Comparison of ENCODE assay signal across 8 cellular contexts in the genomic region with DNA sequence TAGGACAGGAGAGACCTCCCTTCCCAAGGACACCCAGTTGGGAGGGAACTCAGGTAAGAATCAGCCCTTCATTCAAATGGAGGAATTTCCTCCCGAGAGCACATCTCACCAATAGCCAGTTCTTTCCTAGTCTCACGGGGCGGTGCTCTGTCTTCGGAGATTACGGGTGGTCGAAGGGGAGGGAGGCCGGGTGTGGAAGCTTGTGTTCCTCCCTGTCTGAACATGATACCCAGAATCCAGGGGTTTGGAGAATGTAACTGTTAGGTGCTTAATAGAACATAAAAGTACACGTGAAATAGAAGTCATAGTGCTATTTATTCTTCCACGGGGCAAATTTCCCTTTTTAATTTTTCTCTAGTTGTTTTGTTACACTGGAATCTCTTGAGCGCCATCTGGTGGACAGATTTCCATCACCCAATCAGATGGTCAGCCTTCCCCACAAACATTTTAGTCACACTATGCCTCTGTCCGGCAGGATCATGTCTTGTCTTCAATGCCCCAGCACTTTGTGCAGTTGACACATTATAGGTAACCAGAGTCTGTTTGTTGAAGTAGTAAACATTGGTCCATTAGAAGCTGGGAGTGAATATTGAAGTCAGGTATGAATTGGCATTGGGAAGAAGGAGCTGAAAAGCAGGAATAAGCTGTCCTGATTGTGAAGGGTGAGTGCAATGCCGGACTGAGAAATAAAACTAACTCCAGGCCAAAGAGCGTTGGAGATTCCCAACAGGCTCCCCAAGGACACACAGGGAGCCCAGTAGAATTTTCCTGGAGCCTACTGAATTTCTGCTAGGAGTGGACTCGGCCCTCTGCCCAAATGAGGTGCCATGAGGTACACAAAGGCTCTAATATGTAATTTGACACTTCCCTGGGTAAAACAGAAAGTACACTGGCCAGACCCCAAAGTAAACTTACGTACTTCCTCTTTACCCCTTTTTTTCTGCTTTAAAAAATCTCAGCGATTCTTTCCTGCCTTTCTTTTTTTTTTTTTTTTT. TPM values are rescaled to one million over a fixed set of nuclear protein-coding genes. Genes with fewer than 3 reads are reported as not detected.
DNase-seq lines count a peak whose midpoint lies in the region; ATAC-seq and TF ChIP-seq lines count a peak whose summit lies in the region.

No MANE protein-coding gene starts in this region.

- 0% methylated on average over 1 of the region's 16 CpGs; no CpG with 5 or more reads in 1 of the 2 experiments for WGBS in IMR-90 (ENCODE audit: extremely low coverage in 2 of 2, insufficient read length in 1 of 2), 2 experiments
- 13% methylated on average over 15 to 16 of the region's 16 CpGs for WGBS in esophagus squamous epithelium, 2 donors

- H2BK20ac ChIP-seq in IMR-90 (ENCODE audit: low read depth, low read length) = no peak overlapping the region

- peak overlapping the region; percentile 31; the same call in 1 of the 3 replicates for H2BK15ac ChIP-seq in IMR-90 (ENCODE audit: low read depth, low read length)

- dilution Hi-C loops in IMR-90 (cut with HindIII; ENCODE audit: low sequenced_read_pairs, unreplicated experiment) = no loop called here

- no TSS peak for BruUV-seq in A673 (replicated peaks; lab: Mats Ljungman, UMichigan)
- BruUV-seq in IMR-90 (replicated peaks; lab: Mats Ljungman, UMichigan) = no TSS peak

- H3K27ac ChIP-seq in A673 (ENCODE audit: low read depth, low read length, poor library complexity, severe bottlenecking) (no peak overlapping the region), IMR-90 (ENCODE audit: insufficient read depth, low read length) (no peak overlapping the region), esophagus squamous epithelium (peak overlapping the region in 3 of 4 donors; percentile 57 to 78 (median 66))

- peak; percentile 67 for ATAC-seq in GM18517 (IDR thresholded peaks at IDR 0.05; ENCODE audit: unreplicated experiment)
- ATAC-seq in IMR-90 (ENCODE audit: low read depth) = peak; percentile 93
- peak; percentile 40 to 56 for ATAC-seq in naive B cell (ENCODE audit: low read depth in 2 of 2)
- peak; percentile 74 to 80 for ATAC-seq in stimulated activated naive B cell treated with anti-CD40 and anti-IgM and Interleukin-4, amounts not matched to agents 10 μg/mL and 1 μg/mL and 100 μg/mL, for 72 hours (replicated peaks)

- POLR2A ChIA-PET in A673 (lab: Charles Lee; ENCODE audit: low non-redundant PET) = interaction anchor here (1.0 to 1.7 kb wide), 2 partner anchors 28 to 36 kb away, joined by 3 to 10 read pairs; partner anchors contain the start of genes PHGDH and ZNF697
- POLR2A ChIA-PET in IMR-90 (lab: Charles Lee; ENCODE audit: unreplicated experiment) = no interaction called here

- intact Hi-C loops in A673 (cut with micrococcal nuclease; ENCODE audit: unreplicated experiment) (loop anchor here (2.0 to 10.0 kb wide), 3 partner anchors 37 to 391 kb away; no protein-coding TSS in a partner anchor), IMR-90 (cut with micrococcal nuclease) (loop anchor here (1.0 kb wide), 2 partner anchors 61 to 92 kb away; no protein-coding TSS in a partner anchor), esophagus squamous epithelium (cut with DNase I) (no loop called here)

- TF ChIP-seq POLR2A in IMR-90 (IDR thresholded peaks at IDR 0.05; ENCODE audit: low read depth, low read length) (no peak), esophagus squamous epithelium (IDR thresholded peaks at IDR 0.05) (no peak)

- H3K36me3 Mint-ChIP-seq in naive B cell = no peaks in the 10 kb centered on the region
- H3K36me3 Mint-ChIP-seq in stimulated activated naive B cell treated with anti-CD40 and anti-IgM and Interleukin-4, amounts not matched to agents 10 μg/mL and 1 μg/mL and 100 μg/mL, for 72 hours = no peaks in the 10 kb centered on the region

- H3K79me1 ChIP-seq in IMR-90 (ENCODE audit: low read depth in 1 of 2, low read length in 2 of 2) = no peaks in the 10 kb centered on the region

- H3K9me3 ChIP-seq in A673 (ENCODE audit: low read depth, low read length, poor library complexity, severe bottlenecking) (no peaks in the 10 kb centered on the region), IMR-90 (ENCODE audit: control insufficient read depth, insufficient read depth, low read length) (no peaks in the 10 kb centered on the region), esophagus squamous epithelium (no peaks in the 10 kb centered on the region)

- peak overlapping the region; percentile 87 for H2AFZ ChIP-seq in IMR-90 (replicated peaks; ENCODE audit: low read length, poor library complexity)

- H3K27ac Mint-ChIP-seq in naive B cell = peak overlapping the region in 1 of 6 donors; percentile 1
- no peak overlapping the region for H3K27ac Mint-ChIP-seq in stimulated activated naive B cell treated with anti-CD40 and anti-IgM and Interleukin-4, amounts not matched to agents 10 μg/mL and 1 μg/mL and 100 μg/mL, for 72 hours

- no peak overlapping the region for H2BK5ac ChIP-seq in IMR-90 (ENCODE audit: low read depth, low read length, poor library complexity, severe bottlenecking)

- no peak overlapping the region for H3K56ac ChIP-seq in IMR-90 (ENCODE audit: extremely low read depth, insufficient read depth, low read length)

- H4K5ac ChIP-seq in IMR-90 (ENCODE audit: low read depth, low read length) = no peak overlapping the region

- TF ChIP-seq RAD21 in IMR-90 (IDR thresholded peaks at IDR 0.05; ENCODE audit: low read length) = peak; percentile 68

- peak overlapping the region; percentile 66 for H2AK9ac ChIP-seq in IMR-90 (replicated peaks; ENCODE audit: low read depth, low read length, poor library complexity)

- H3K23ac ChIP-seq in IMR-90 (ENCODE audit: low read depth, low read length) = no peak overlapping the region

- H3K9me1 ChIP-seq in IMR-90 (ENCODE audit: insufficient read depth, low read length) = no peaks in the 10 kb centered on the region

- H2AK5ac ChIP-seq in IMR-90 (ENCODE audit: low read depth, low read length) = no peak overlapping the region; the same call in 1 of the 2 replicates

- peak overlapping the region in 6 of 8 donors; percentile 38 to 79 (median 51) for H3K4me3 Mint-ChIP-seq in naive B cell
- peak overlapping the region; percentile 49 to 70 for H3K4me3 Mint-ChIP-seq in stimulated activated naive B cell treated with anti-CD40 and anti-IgM and Interleukin-4, amounts not matched to agents 10 μg/mL and 1 μg/mL and 100 μg/mL, for 72 hours

- H4K8ac ChIP-seq in IMR-90 (ENCODE audit: low read depth in 2 of 2, low read length in 2 of 2) = peak overlapping the region in 1 of 2 experiments; percentile 22; a peak in 1 of 4 replicates

- H3K36me3 ChIP-seq in A673 (ENCODE audit: insufficient read depth, low read length, poor library complexity, severe bottlenecking) (no peaks in the 10 kb centered on the region), IMR-90 (ENCODE audit: control insufficient read depth, insufficient read depth, low read length) (no peaks in the 10 kb centered on the region), esophagus squamous epithelium (no peaks in the 10 kb centered on the region)

- in situ Hi-C loops in IMR-90 (cut with MboI; ENCODE audit: low sequenced_read_pairs) = no loop called here

- no peak overlapping the region for H3K18ac ChIP-seq in IMR-90 (ENCODE audit: low read depth, low read length)

- H3K4me1 Mint-ChIP-seq in naive B cell = peaks cover 5 to 12% (median 7%) of the 10 kb centered on the region in 3 donors
- H3K4me1 Mint-ChIP-seq in stimulated activated naive B cell treated with anti-CD40 and anti-IgM and Interleukin-4, amounts not matched to agents 10 μg/mL and 1 μg/mL and 100 μg/mL, for 72 hours = peaks cover 2 to 8% of the 10 kb centered on the region in 2 donors

- H3K4ac ChIP-seq in IMR-90 (ENCODE audit: low read depth, low read length) = no peak overlapping the region

- no peaks in the 10 kb centered on the region for H4K20me1 ChIP-seq in IMR-90 (ENCODE audit: insufficient read depth, low read length)

- CTCF ChIA-PET in A673 (lab: Charles Lee) (interaction anchor here (0.6 to 2.7 kb wide), 11 partner anchors 8 to 64 kb away, joined by 3 to 17 read pairs (median 6); partner anchors contain the start of genes PHGDH and ZNF697), IMR-90 (lab: Yijun Ruan, JAX) (interaction anchor here (0.6 to 3.2 kb wide), 16 partner anchors 11 to 168 kb away, joined by 3 to 17 read pairs (median 3); partner anchors contain the start of gene PHGDH)

- H3K4me2 ChIP-seq in IMR-90 (ENCODE audit: low read depth, low read length) = peak overlapping the region; percentile 80

- H3K27me3 Mint-ChIP-seq in naive B cell = peaks cover 20 to 41% (median 30%) of the 10 kb centered on the region in 3 donors
- H3K27me3 Mint-ChIP-seq in stimulated activated naive B cell treated with anti-CD40 and anti-IgM and Interleukin-4, amounts not matched to agents 10 μg/mL and 1 μg/mL and 100 μg/mL, for 72 hours = peaks cover 19 to 49% of the 10 kb centered on the region in 2 donors

- H2BK120ac ChIP-seq in IMR-90 (ENCODE audit: low read depth, low read length) = peak overlapping the region; percentile 63

- peak overlapping the region; percentile 55; the same call in 1 of the 2 replicates for H3K9ac ChIP-seq in IMR-90 (ENCODE audit: low read depth, low read length)

- DNase-seq in A673 (ENCODE audit: low spot score) (peak; percentile 90), IMR-90 (peak; percentile 88), OCI-M1 (lab: John Stamatoyannopoulos, UW) (peak; percentile 96), esophagus squamous epithelium (lab: John Stamatoyannopoulos, UW) (no peak), naive B cell (peak; percentile 33)
- peak; percentile 28 for DNase-seq in activated T-cell treated with anti-CD3 and anti-CD28 coated beads, Interleukin-2, amount 50 U/mL, for 1 hour
- DNase-seq in stimulated activated naive B cell treated with anti-CD40 and anti-IgM and Interleukin-4, amounts not matched to agents 10 μg/mL and 1 μg/mL and 100 μg/mL, for 72 hours = peak; percentile 37

- H3K4me3 ChIP-seq in A673 (ENCODE audit: low read depth, low read length, poor library complexity, severe bottlenecking) (peak overlapping the region; percentile 43), IMR-90 (ENCODE audit: insufficient read depth, low read depth, low read length) (peak overlapping the region; percentile 46), esophagus squamous epithelium (peak overlapping the region; percentile 5 to 66 (median 39))

- no peaks in the 10 kb centered on the region for H3K9me3 Mint-ChIP-seq in naive B cell
- H3K9me3 Mint-ChIP-seq in stimulated activated naive B cell treated with anti-CD40 and anti-IgM and Interleukin-4, amounts not matched to agents 10 μg/mL and 1 μg/mL and 100 μg/mL, for 72 hours = peaks cover 0 to 2% of the 10 kb centered on the region in 2 donors

- TF ChIP-seq CTCF in A673 (conservative IDR thresholded peaks at IDR 0.05; ENCODE audit: low read depth, low read length) = peak; percentile 92
- TF ChIP-seq CTCF in IMR-90 (conservative IDR thresholded peaks at IDR 0.05; ENCODE audit: low read depth, low read length) = peak; percentile 86
- peak; percentile 73 to 84 (median 82) for TF ChIP-seq CTCF in esophagus squamous epithelium (IDR thresholded peaks at IDR 0.05)

- 0 out of 2 replicates have a peak overlapping the region, but pooled peaks have one; percentile 12 for H3K14ac ChIP-seq in IMR-90 (replicated peaks; ENCODE audit: low read depth, low read length)

- H3K4me1 ChIP-seq in A673 (ENCODE audit: insufficient read depth, low read length, poor library complexity, severe bottlenecking) (peaks cover 17% of the 10 kb centered on the region), IMR-90 (ENCODE audit: control insufficient read depth, insufficient read depth, low read length) (no peaks in the 10 kb centered on the region), esophagus squamous epithelium (peaks cover 5 to 24% (median 8%) of the 10 kb centered on the region in 3 donors)

- H4K91ac ChIP-seq in IMR-90 (ENCODE audit: insufficient read depth, low read depth, low read length) = no peak overlapping the region

- no peaks in the 10 kb centered on the region for H3K27me3 ChIP-seq in A673 (replicated peaks; ENCODE audit: insufficient read depth, low read depth, low read length, poor library complexity)
- H3K27me3 ChIP-seq in IMR-90 (ENCODE audit: control insufficient read depth, insufficient read depth, low read length) = peaks cover 9% of the 10 kb centered on the region
- H3K27me3 ChIP-seq in esophagus squamous epithelium = no peaks in the 10 kb centered on the region

RNA-seq across cellular contexts. Expression of gene ZNF697, which starts 27.6 kb away (rescaled TPM):
- total RNA-seq in A673 (2021) = 4.8 and 4.9 TPM in 2 replicates
- 10.2 and 14.4 TPM in 2 replicates for total RNA-seq in IMR-90 (2012; rRNA removed)
- 5.7 and 6.2 TPM in 2 replicates for polyA plus RNA-seq in IMR-90 (2012; rRNA removed)
- 1.9 and 2.6 TPM in 2 replicates for polyA plus RNA-seq in IMR-90 (2012; cell fraction: cytosol; rRNA removed)
- 6.9 and 8.3 TPM in 2 replicates for polyA plus RNA-seq in IMR-90 (2012; cell fraction: nucleus; rRNA removed; ENCODE audit: low replicate concordance)
- 1 to 10 TPM in 2 of 4 donors, under 1 TPM in 2; 0.34 to 3.3 (median 1.4) TPM for total RNA-seq in esophagus squamous epithelium
- not detected for polyA plus RNA-seq in naive B cell (ENCODE audit: low read depth in 6 of 6)

RNA-seq across cellular contexts. Expression of gene PHGDH, which starts 36.1 kb away (rescaled TPM):
- total RNA-seq in A673 (2021) (499 and 575 TPM in 2 replicates), IMR-90 (2012; rRNA removed) (162 and 331 TPM in 2 replicates), esophagus squamous epithelium (10 to 100 TPM; 34.5 to 89.7 (median 43.2) TPM)
- polyA plus RNA-seq in IMR-90 (2012; rRNA removed) (69.1 and 87.9 TPM in 2 replicates), naive B cell (ENCODE audit: low read depth in 6 of 6) (10 to 100 TPM in 1 of 6 donors, 1 to 10 TPM in 4, not detected in 1; 2.4 to 11.3 (median 2.7) TPM)
- polyA plus RNA-seq in IMR-90 (2012; cell fraction: cytosol; rRNA removed) = 73.9 and 110 TPM in 2 replicates
- polyA plus RNA-seq in IMR-90 (2012; cell fraction: nucleus; rRNA removed; ENCODE audit: low replicate concordance) = 85.5 and 118 TPM in 2 replicates

Comparison
In these comparisons a context has a peak if more than half of its experiments do, and no peak if none do; other contexts are left out.
1. H3K27ac ChIP-seq: peak in esophagus squamous epithelium (3 of 4); none in A673 (single experiment) and IMR-90 (single experiment).
2. Peak in every context shown above with its lines, with median percentiles within 50 percentile points of each other: H3K4me3 ChIP-seq, CTCF ChIP-seq and ATAC-seq.